Comparison of ENCODE assay signal across 8 cellular contexts in the genomic region with DNA sequence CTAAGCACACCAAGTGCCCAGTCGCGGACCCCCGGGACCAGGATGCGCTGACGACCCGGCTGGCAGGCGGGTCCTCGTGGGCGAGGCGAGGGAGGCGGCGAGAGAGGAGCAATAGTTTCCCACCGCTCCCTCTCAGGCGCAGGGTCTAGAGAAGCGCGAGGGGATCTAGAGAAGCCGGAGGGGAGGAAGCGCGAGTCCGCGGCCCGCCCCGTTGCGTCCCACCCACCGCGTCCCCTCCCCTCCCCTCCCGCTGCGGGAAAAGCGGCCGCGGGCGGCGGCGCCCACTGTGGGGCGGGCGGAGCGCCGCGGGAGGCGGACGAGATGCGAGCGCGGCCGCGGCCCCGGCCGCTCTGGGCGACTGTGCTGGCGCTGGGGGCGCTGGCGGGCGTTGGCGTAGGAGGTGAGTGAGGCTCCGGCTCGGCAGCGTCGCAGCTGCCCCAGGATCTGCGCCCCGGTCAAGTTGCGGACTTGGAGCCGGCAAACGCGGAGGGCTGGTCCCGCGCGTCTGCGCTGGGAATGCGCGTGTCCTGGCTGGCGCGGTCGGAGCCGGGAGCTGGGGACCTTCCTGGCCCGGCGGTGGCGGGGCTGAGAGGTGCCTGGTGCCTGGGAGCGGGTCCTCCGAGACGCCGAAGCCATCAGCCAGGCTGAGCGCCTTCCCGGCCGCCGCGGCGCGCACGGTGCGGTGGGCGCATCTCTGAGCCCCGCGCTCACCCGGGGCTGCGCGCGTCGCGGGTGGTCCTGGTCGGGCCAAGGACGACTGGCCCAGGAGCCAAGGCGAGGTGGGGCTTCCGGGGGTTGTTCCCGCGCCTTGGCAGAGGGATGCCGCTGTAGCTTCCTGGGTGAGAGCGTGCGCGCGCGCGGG. TPM values are rescaled to one million over a fixed set of nuclear protein-coding genes. Genes with fewer than 3 reads are reported as not detected.
DNase-seq lines count a peak whose midpoint lies in the region; ATAC-seq and TF ChIP-seq lines count a peak whose summit lies in the region.

A gene (plus strand): TSS at position 287 of the 862 bp plus-strand sequence. CDS start 35 bp downstream, at position 322.

- H3K27me3 Mint-ChIP-seq in activated naive CD4-positive, alpha-beta T cell treated with anti-CD3 and anti-CD28 coated beads for 36 hours (ENCODE audit: low read depth) = peaks cover 43% of the 10 kb centered on the region

- H2AFZ ChIP-seq in trophoblast cell (ENCODE audit: insufficient read depth, low read length, poor library complexity) = peak within 1 kb of the TSS; percentile 82

- no peak within 1 kb of the TSS for H2BK5ac ChIP-seq in trophoblast cell (ENCODE audit: low read depth, low read length, poor library complexity)

- in situ Hi-C loops in transverse colon (cut with MboI; ENCODE audit: low pct_ligation_motif_present in 1 of 4, low pct_unique_long_range_greater_than_20kb in 1 of 4, low sequenced_read_pairs in 3 of 4) = no loop called here

- no peak within 1 kb of the TSS for H3K4ac ChIP-seq in trophoblast cell (ENCODE audit: low read depth, low read length)

- peak within 1 kb of the TSS; percentile 53 for H2BK12ac ChIP-seq in trophoblast cell (ENCODE audit: low read length)

- ATAC-seq in Right ventricle myocardium inferior = peak; percentile 95

- H2BK120ac ChIP-seq in trophoblast cell (ENCODE audit: insufficient read depth, low read length, poor library complexity) = peak within 1 kb of the TSS; percentile 71

- H3K79me1 ChIP-seq in trophoblast cell (ENCODE audit: low read length) = peaks cover 4% of the 10 kb centered on the region

- H3K9me3 ChIP-seq in HUES64 (ENCODE audit: insufficient read depth, low read depth, low read length) (no peaks in the 10 kb centered on the region), trophoblast cell (ENCODE audit: insufficient read depth, low read depth, low read length) (no peaks in the 10 kb centered on the region), transverse colon (no peaks in the 10 kb centered on the region)

- H3K36me3 ChIP-seq in HUES64 (ENCODE audit: insufficient read depth, low read length) (no peaks in the 10 kb centered on the region), trophoblast cell (ENCODE audit: control insufficient read depth in 1 of 2, insufficient read depth in 2 of 2, low read length in 2 of 2) (no peaks in the 10 kb centered on the region), transverse colon (no peaks in the 10 kb centered on the region)

- H3K4me2 ChIP-seq in trophoblast cell (ENCODE audit: low read length) = peak within 1 kb of the TSS; percentile 96

- peaks cover 11% of the 10 kb centered on the region for H3K4me1 Mint-ChIP-seq in activated naive CD4-positive, alpha-beta T cell treated with anti-CD3 and anti-CD28 coated beads for 36 hours (ENCODE audit: low read depth)

- H3K36me3 Mint-ChIP-seq in activated naive CD4-positive, alpha-beta T cell treated with anti-CD3 and anti-CD28 coated beads for 36 hours (ENCODE audit: low read depth) = no peaks in the 10 kb centered on the region

- peak; percentile 52 for TF ChIP-seq CTCF in GM20000 (IDR thresholded peaks at IDR 0.05; ENCODE audit: extremely low read depth, missing control alignments)
- TF ChIP-seq CTCF in transverse colon (IDR thresholded peaks at IDR 0.05) = peak in 4 of 5 experiments; percentile 25 to 39 (median 36)

- H3K27me3 ChIP-seq in HUES64 (ENCODE audit: insufficient read depth, low read length) (peaks cover 46% of the 10 kb centered on the region), trophoblast cell (ENCODE audit: insufficient read depth, low read length) (peaks cover 9% of the 10 kb centered on the region), transverse colon (peaks cover 21% of the 10 kb centered on the region)

- no peak within 1 kb of the TSS for H3K27ac ChIP-seq in HUES64 (ENCODE audit: low read depth, low read length)
- H3K27ac ChIP-seq in trophoblast cell (ENCODE audit: low read depth, low read length) = no peak within 1 kb of the TSS
- H3K27ac ChIP-seq in transverse colon = peak within 1 kb of the TSS; percentile 66 to 90 (median 82)

- no peak within 1 kb of the TSS; the same call in 1 of the 2 replicates for H3K9ac ChIP-seq in HUES64 (ENCODE audit: low read depth, low read length)
- H3K9ac ChIP-seq in trophoblast cell (ENCODE audit: low read length) = peak within 1 kb of the TSS; percentile 8

- peak; percentile 33 for TF ChIP-seq POLR2A in transverse colon (IDR thresholded peaks at IDR 0.05)

- H3K79me2 ChIP-seq in trophoblast cell (ENCODE audit: control insufficient read depth, insufficient read depth, low read length, poor library complexity) = peaks cover 3% of the 10 kb centered on the region

- peak within 1 kb of the TSS; percentile 89 for H3K14ac ChIP-seq in trophoblast cell (ENCODE audit: low read length)

- DNase-seq in COR-L47 (lab: John Stamatoyannopoulos, UW) = peak; percentile 68
- peak; percentile 91 for DNase-seq in GM20000 (ENCODE audit: low spot score)
- peak; percentile 67 for DNase-seq in SK-N-DZ (ENCODE audit: low spot score)
- DNase-seq in activated naive CD4-positive, alpha-beta T cell treated with anti-CD3 and anti-CD28 coated beads for 36 hours = peak; percentile 66
- DNase-seq in Right ventricle myocardium inferior (ENCODE audit: missing footprints) = peak; percentile 88
- DNase-seq in trophoblast cell = peak; percentile 69 to 85
- peak; percentile 79 for DNase-seq in transverse colon

- H3K23ac ChIP-seq in trophoblast cell (ENCODE audit: low read length) = no peak within 1 kb of the TSS

- H3K18ac ChIP-seq in trophoblast cell (ENCODE audit: low read length) = peak within 1 kb of the TSS; percentile 49

- H4K8ac ChIP-seq in trophoblast cell (ENCODE audit: low read depth, low read length) = peak within 1 kb of the TSS; percentile 71

- H3K27ac Mint-ChIP-seq in activated naive CD4-positive, alpha-beta T cell treated with anti-CD3 and anti-CD28 coated beads for 36 hours = no peak within 1 kb of the TSS

- CTCF ChIA-PET in activated naive CD4-positive, alpha-beta T cell treated with anti-CD3 and anti-CD28 coated beads for 36 hours (lab: Charles Lee) = no interaction called here

- no peak within 1 kb of the TSS for H2AK5ac ChIP-seq in trophoblast cell (ENCODE audit: low read length)

- H3K4me1 ChIP-seq in HUES64 (ENCODE audit: insufficient read depth, low read length) (peaks cover 15% of the 10 kb centered on the region), trophoblast cell (ENCODE audit: control insufficient read depth in 1 of 2, insufficient read depth in 2 of 2, low read length in 2 of 2) (peaks cover 7 to 9% of the 10 kb centered on the region in 2 experiments), transverse colon (peaks cover 0 to 35% (median 7%) of the 10 kb centered on the region in 4 donors)

- H3K4me3 Mint-ChIP-seq in activated naive CD4-positive, alpha-beta T cell treated with anti-CD3 and anti-CD28 coated beads for 36 hours = peak within 1 kb of the TSS; percentile 80

- intact Hi-C loops in activated naive CD4-positive, alpha-beta T cell treated with anti-CD3 and anti-CD28 coated beads for 36 hours (cut with micrococcal nuclease) = no loop called here
- intact Hi-C loops in Right ventricle myocardium inferior (cut with DNase I) = no loop called here
- intact Hi-C loops in transverse colon (cut with DNase I; ENCODE audit: low total_unique reads) = no loop called here

- H4K12ac ChIP-seq in trophoblast cell (ENCODE audit: low read depth, low read length) = peak within 1 kb of the TSS; percentile 31

- no peaks in the 10 kb centered on the region for H3K9me3 Mint-ChIP-seq in activated naive CD4-positive, alpha-beta T cell treated with anti-CD3 and anti-CD28 coated beads for 36 hours

- H3K4me3 ChIP-seq in HUES64 (ENCODE audit: low read length) (peak within 1 kb of the TSS; percentile 67), trophoblast cell (ENCODE audit: low read depth, low read length) (peak within 1 kb of the TSS; percentile 79), transverse colon (peak within 1 kb of the TSS; percentile 53 to 65 (median 60))

- TF ChIP-seq EP300 in transverse colon (IDR thresholded peaks at IDR 0.05; ENCODE audit: low read depth) = no peak

- WGBS in HUES64 = 1% methylated on average over 107 of the region's 112 CpGs
- WGBS in trophoblast cell (ENCODE audit: extremely low coverage, insufficient coverage, insufficient read length) = no CpG with 5 or more reads among the region's 112 CpGs
- WGBS in transverse colon (ENCODE audit: low coverage in 1 of 2), 2 donors = 1% methylated on average over 82 of the region's 112 CpGs; no CpG with 5 or more reads in 1 of the 2 donors

- H4K91ac ChIP-seq in trophoblast cell (ENCODE audit: low read depth, low read length) = peak within 1 kb of the TSS; percentile 43

RNA-seq across cellular contexts. Expression of the gene that starts here (rescaled TPM):
- polyA plus RNA-seq in HUES64 (2013, experiment 1 of 2) = not detected
- 0.25 TPM for polyA plus RNA-seq in HUES64 (2013, experiment 2 of 2)
- not detected in 2 replicates for polyA plus RNA-seq in SK-N-DZ (2014; cell fraction: cytosol; rRNA removed)
- polyA plus RNA-seq in SK-N-DZ (2014; cell fraction: nucleus; rRNA removed) = 0.44 TPM in 1 of 2 replicates, not detected in the other
- not detected for total RNA-seq in activated naive CD4-positive, alpha-beta T cell treated with anti-CD3 and anti-CD28 coated beads for 36 hours
- total RNA-seq in Right ventricle myocardium inferior = 3.8 TPM
- polyA plus RNA-seq in trophoblast cell (2013) = 3.7 and 4.4 TPM in 2 replicates
- 10 to 100 TPM in 1 of 4 donors, 1 to 10 TPM in 3; 7.9 to 26.3 (median 8.6) TPM for total RNA-seq in transverse colon

Comparison
In these comparisons a context has a peak if more than half of its experiments do, and no peak if none do; other contexts are left out.
1. Peak in DNase-seq in activated naive CD4-positive, alpha-beta T cell treated with anti-CD3 and anti-CD28 coated beads for 36 hours; RNA of the gene not detected or under 1 TPM.
2. H3K27ac ChIP-seq: peak in transverse colon (4 of 4); none in HUES64 (single experiment) and trophoblast cell (single experiment).
3. Peak in every context shown above with its lines, with median percentiles within 50 percentile points of each other: DNase-seq and H3K4me3 ChIP-seq.